Comparison of ENCODE assay signal across 23 cellular contexts in genomic region chr11:114796954-114797721, GRCh38.
DNase-seq lines count a peak whose midpoint lies in the region; ATAC-seq lines count a peak whose summit lies in the region.
"Had no signal": no experiment of that assay in that cellular context is flagged by ENCODE, and none has a peak within 500 bp of the region (broad histone marks: within the 10 kb centered on the region; RNA-seq: fewer than 3 reads in every experiment).

No MANE protein-coding gene starts in this region.

- intact Hi-C loops in left ventricle myocardium superior (cut with micrococcal nuclease) = no loop called here
- intact Hi-C loops in sciatic nerve (cut with DNase I) = no loop called here

- peak overlapping the region; percentile 13 to 50 (median 26) for H3K9ac ChIP-seq in skeletal muscle tissue (ENCODE audit: low read depth in 1 of 3, low read length in 3 of 3)
- H3K9ac ChIP-seq: neural progenitor cell had no signal

- DNase-seq in HT1080 (ENCODE audit: low read depth) = peak; percentile 78
- peak; percentile 4 for DNase-seq in RPMI7951 (ENCODE audit: low read depth)
- no peak for DNase-seq in left ventricle myocardium superior
- DNase-seq in OCI-M2 (lab: John Stamatoyannopoulos, UW; ENCODE audit: unreplicated experiment) = no peak
- no peak for DNase-seq in foreskin melanocyte
- DNase-seq in sciatic nerve (ENCODE audit: low spot score) = no peak
- DNase-seq: activated CD8-positive, alpha-beta T cell treated with anti-CD3 and anti-CD28 coated beads for 36 hours; activated effector memory CD4-positive, alpha-beta T cell treated with anti-CD3 and anti-CD28 coated beads, Interleukin-2, amount 50 U/mL, for 16 hours; activated T-cell treated with anti-CD3 and anti-CD28 coated beads for 4 hours; brain microvascular endothelial cell; CD4-positive, alpha-beta T cell; effector memory CD8-positive, alpha-beta T cell; esophagus squamous epithelium; HCEC 1CT; KG1; NCI-H1105; NCI-H524 treated with DMSO at 0.1 percent for 48 hours; posterior cingulate gyrus; small intestine; stimulated activated CD4-positive, alpha-beta T cell treated with anti-CD3 and anti-CD28 coated beads, Interleukin-2, amount 100 ng/mL, for 24 hours; stimulated activated naive CD4-positive, alpha-beta T cell had no signal

- peaks cover 14 to 48% (median 30%) of the 10 kb centered on the region in 3 donors for H3K4me1 ChIP-seq in skeletal muscle tissue (ENCODE audit: control insufficient read depth in 3 of 3, insufficient read depth in 3 of 3, low read length in 3 of 3)
- H3K4me1 ChIP-seq: esophagus squamous epithelium had no signal

- no peaks in the 10 kb centered on the region for H3K36me3 ChIP-seq in skeletal muscle tissue (ENCODE audit: control insufficient read depth in 3 of 3, insufficient read depth in 3 of 3, low read length in 3 of 3)
- H3K36me3 ChIP-seq: brain microvascular endothelial cell, esophagus squamous epithelium, neural progenitor cell had no signal

- H3K27ac ChIP-seq in skeletal muscle tissue (ENCODE audit: low read depth, low read length) = peak overlapping the region; percentile 90
- H3K27ac ChIP-seq: brain microvascular endothelial cell, esophagus squamous epithelium, neural progenitor cell had no signal

- H3K4me3 ChIP-seq in skeletal muscle tissue (ENCODE audit: low read length in 3 of 3) = peak overlapping the region; percentile 9 to 22 (median 19)
- H3K4me3 ChIP-seq: esophagus squamous epithelium, neural progenitor cell had no signal

- peak; percentile 95 for ATAC-seq in left ventricle myocardium superior
- no peak for ATAC-seq in sciatic nerve
- ATAC-seq: activated CD8-positive, alpha-beta T cell treated with anti-CD3 and anti-CD28 coated beads for 36 hours; effector memory CD8-positive, alpha-beta T cell had no signal

- H3K27me3 ChIP-seq in skeletal muscle tissue (ENCODE audit: control insufficient read depth in 3 of 3, insufficient read depth in 3 of 3, low read length in 3 of 3) = no peaks in the 10 kb centered on the region
- H3K27me3 ChIP-seq: brain microvascular endothelial cell, neural progenitor cell had no signal

- no peaks in the 10 kb centered on the region for H3K9me3 ChIP-seq in skeletal muscle tissue (ENCODE audit: control insufficient read depth in 3 of 3, low read length in 3 of 3)
- H3K9me3 ChIP-seq: esophagus squamous epithelium had no signal

Comparison
In these comparisons a context has a peak if more than half of its experiments do, and no peak if none do; other contexts are left out.
1. DNase-seq: peak in HT1080 (single experiment) and RPMI7951 (single experiment); none in left ventricle myocardium superior (single experiment), OCI-M2 (single experiment), foreskin melanocyte (single experiment) and sciatic nerve (single experiment).